10 cellular contexts compared by ENCODE assay signal in genomic region chr5:120419110-120419509, GRCh38. TPM values are rescaled to one million over a fixed set of nuclear protein-coding genes. Genes with fewer than 3 reads are reported as not detected.
"Had no signal": no experiment of that assay in that cellular context is flagged by ENCODE, and none has a peak within 500 bp of the region (broad histone marks: within the 10 kb centered on the region; RNA-seq: fewer than 3 reads in every experiment).

No MANE protein-coding gene starts in this region.

- ATAC-seq: foreskin keratinocyte, heart right ventricle had no signal

- DNase-seq: activated CD4-positive, alpha-beta T cell treated with anti-CD3 and anti-CD28 coated beads, Interleukin-2, amount 50 U/mL, for 1 hour; activated effector memory CD4-positive, alpha-beta T cell treated with Interleukin-2 at 50 U/mL for 16 hours; amniotic stem cell; foreskin keratinocyte; heart right ventricle; posterior cingulate gyrus had no signal

- H3K4me3 ChIP-seq: esophagus muscularis mucosa, heart right ventricle, smooth muscle cell had no signal

- H3K4me1 ChIP-seq: esophagus muscularis mucosa, foreskin keratinocyte, heart right ventricle had no signal

- H3K27ac ChIP-seq: esophagus muscularis mucosa, foreskin keratinocyte, heart right ventricle had no signal

- H3K36me3 ChIP-seq: esophagus muscularis mucosa, heart right ventricle had no signal

- H3K27me3 ChIP-seq: esophagus muscularis mucosa, foreskin keratinocyte, heart right ventricle had no signal

- H3K4me2 ChIP-seq: smooth muscle cell had no signal

- H3K9me3 ChIP-seq: esophagus muscularis mucosa had no signal

RNA-seq across cellular contexts. Expression of gene PRR16, which starts 45.0 kb away (rescaled TPM):
- total RNA-seq: activated CD8-positive, alpha-beta memory T cell treated with anti-CD3 and anti-CD28 coated beads for 36 hours; neural crest cell had no signal
- polyA plus RNA-seq: foreskin keratinocyte had no signal
